14 cellular contexts compared by ENCODE assay signal in genomic region chr18:12460874-12461273, GRCh38. TPM values are rescaled to one million over a fixed set of nuclear protein-coding genes. Genes with fewer than 3 reads are reported as not detected.
DNase-seq lines count a peak whose midpoint lies in the region; ATAC-seq and TF ChIP-seq lines count a peak whose summit lies in the region.
"Had no signal": no experiment of that assay in that cellular context is flagged by ENCODE, and none has a peak within 500 bp of the region (broad histone marks: within the 10 kb centered on the region; RNA-seq: fewer than 3 reads in every experiment).

No MANE protein-coding gene starts in this region.

- ATAC-seq in GM21576 (IDR thresholded peaks at IDR 0.05; ENCODE audit: unreplicated experiment) (no peak), HG02571 (IDR thresholded peaks at IDR 0.05; ENCODE audit: unreplicated experiment) (no peak)
- ATAC-seq: natural killer cell treated with Interleukin-12 subunit alpha and Interleukin-12 subunit beta and Interleukin-15 and Interleukin-18, amount 100 ng/mL, for 72 hours had no signal

- H3K27me3 ChIP-seq in Peyer's patch (no peaks in the 10 kb centered on the region), layer of hippocampus (ENCODE audit: control insufficient read depth, insufficient read depth, low read length) (no peaks in the 10 kb centered on the region)

- no peaks in the 10 kb centered on the region for H3K9me3 ChIP-seq in Peyer's patch

- TF ChIP-seq CTCF in Peyer's patch (IDR thresholded peaks at IDR 0.05) (no peak), choroid plexus epithelial cell (conservative IDR thresholded peaks at IDR 0.05; ENCODE audit: low read depth, low read length) (no peak)

- H3K4me3 ChIP-seq in Peyer's patch (no peak overlapping the region), choroid plexus epithelial cell (ENCODE audit: low read depth, low read length) (no peak overlapping the region)

- DNase-seq in Peyer's patch (peak in 2 of 3 donors; percentile 52 to 54), choroid plexus epithelial cell (ENCODE audit: low read depth) (peak; percentile 78), DMS53 treated with DMSO at 0.1 percent for 48 hours (lab: John Stamatoyannopoulos, UW; ENCODE audit: unreplicated experiment) (no peak)
- DNase-seq: activated CD4-positive, alpha-beta T cell treated with anti-CD3 and anti-CD28 coated beads for 1 hour; activated T-cell treated with anti-CD3 and anti-CD28 coated beads, Interleukin-2, amount 50 U/mL, for 24 hours; CD4-positive, alpha-beta memory T cell; kidney glomerular epithelial cell; NCI-H1417 treated with DMSO at 0.1 percent for 48 hours; NCI-H345 had no signal

- H3K27ac ChIP-seq in Peyer's patch (no peak overlapping the region), layer of hippocampus (ENCODE audit: low read depth, low read length) (peak overlapping the region; percentile 40), temporal lobe (ENCODE audit: low read depth, low read length) (peak overlapping the region; percentile 44)

- TF ChIP-seq POLR2A in Peyer's patch (IDR thresholded peaks at IDR 0.05), result no peak

- no peaks in the 10 kb centered on the region for H3K4me1 ChIP-seq in Peyer's patch

- no peaks in the 10 kb centered on the region for H3K36me3 ChIP-seq in Peyer's patch

RNA-seq across cellular contexts. Expression of gene PRELID3A, which starts 53.1 kb away (rescaled TPM):
- total RNA-seq in Peyer's patch (under 1 TPM in 1 of 4 donors, not detected in 3; 0.70 TPM), temporal lobe (4.2 TPM)

Comparison
In these comparisons a context has a peak if more than half of its experiments do, and no peak if none do; other contexts are left out.
1. H3K27ac ChIP-seq: peak in layer of hippocampus (single experiment) and temporal lobe (single experiment); none in Peyer's patch (0 of 4).